In the genomic region with DNA sequence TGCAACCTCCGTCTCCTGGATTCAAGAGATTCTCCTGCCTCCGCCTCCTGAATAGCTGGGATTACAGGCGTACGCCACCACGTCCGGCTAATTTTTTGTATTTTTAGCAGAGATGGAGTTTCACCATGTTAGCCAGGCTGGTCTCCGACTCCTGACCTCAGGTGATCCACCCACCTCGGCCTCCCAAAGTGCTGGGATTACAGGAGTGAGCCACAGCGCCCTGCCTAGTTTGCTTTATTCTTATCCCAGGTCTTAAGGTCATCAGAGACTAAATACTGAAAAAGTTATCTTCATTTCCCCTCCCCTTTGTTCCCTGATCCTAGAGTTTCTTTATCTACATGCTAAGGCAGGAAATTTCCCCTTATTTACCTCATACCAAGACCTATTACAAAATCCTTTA, we compare ENCODE assay signal across 12 cellular contexts. TPM values are rescaled to one million over a fixed set of nuclear protein-coding genes. Genes with fewer than 3 reads are reported as not detected.
DNase-seq lines count a peak whose midpoint lies in the region; TF ChIP-seq lines count a peak whose summit lies in the region.
"Not testable (repeated sequence)": the region's sequence is repeated elsewhere in the genome, so short reads cannot be mapped to it uniquely, and the experiment has no call there.
"Had no signal": no experiment of that assay in that cellular context is flagged by ENCODE, and none has a peak within 500 bp of the region (broad histone marks: within the 10 kb centered on the region; RNA-seq: fewer than 3 reads in every experiment).

No MANE protein-coding gene starts in this region.

- TF ChIP-seq CTCF in Caco-2 (IDR thresholded peaks at IDR 0.05; ENCODE audit: insufficient read depth in 1 of 2, low read depth in 1 of 2, low read length in 1 of 2, severe bottlenecking in 1 of 2, unreplicated experiment in 1 of 2); neural crest cell (conservative IDR thresholded peaks at IDR 0.05): not testable (repeated sequence)

- peaks cover 13% of the 10 kb centered on the region for H3K4me1 Mint-ChIP-seq in Caco-2 (ENCODE audit: low read depth, unreplicated experiment)
- peaks cover 46% of the 10 kb centered on the region for H3K4me1 Mint-ChIP-seq in neural crest cell

- peak; percentile 55 to 58 for DNase-seq in Caco-2
- DNase-seq in neural crest cell (ENCODE audit: low read depth, low spot score) = not testable (repeated sequence)

- H3K4me3 ChIP-seq in Caco-2 (ENCODE audit: low read depth, low read length) = not testable (repeated sequence)

- not testable (repeated sequence) for H3K27me3 Mint-ChIP-seq in Caco-2 (ENCODE audit: insufficient read depth, unreplicated experiment); neural crest cell (ENCODE audit: low read depth)

- BruUV-seq in Caco-2 (replicated peaks; lab: Mats Ljungman, UMichigan) = not testable (repeated sequence)

- not testable (repeated sequence) for H3K27ac Mint-ChIP-seq in Caco-2 (ENCODE audit: unreplicated experiment)
- H3K27ac Mint-ChIP-seq in neural crest cell (ENCODE audit: unreplicated experiment) = peak overlapping the region; percentile 36

- intact Hi-C loops in Caco-2 (cut with micrococcal nuclease; ENCODE audit: unreplicated experiment) = not testable (repeated sequence)

- not testable (repeated sequence) for H3K36me3 Mint-ChIP-seq in Caco-2 (ENCODE audit: insufficient read depth, unreplicated experiment); neural crest cell (ENCODE audit: low read depth)

- not testable (repeated sequence) for H3K9me3 Mint-ChIP-seq in Caco-2 (ENCODE audit: unreplicated experiment); neural crest cell

- H3K36me3 ChIP-seq in Caco-2 (ENCODE audit: control insufficient read depth, insufficient read depth, low read length) = not testable (repeated sequence)

- not testable (repeated sequence) for H3K9me3 ChIP-seq in Caco-2

- not testable (repeated sequence) for H3K4me3 Mint-ChIP-seq in Caco-2 (ENCODE audit: unreplicated experiment); neural crest cell

- not testable (repeated sequence) for H3K27me3 ChIP-seq in Caco-2 (replicated peaks; ENCODE audit: control insufficient read depth, insufficient read depth, low read length)

- CTCF ChIA-PET in Caco-2 (lab: Charles Lee) = interaction anchor here (0.7 kb wide), 1 partner anchor 216 kb away, joined by 3 read pairs; no protein-coding TSS in a partner anchor

- H3K4me1 ChIP-seq in Caco-2 = peaks cover 20% of the 10 kb centered on the region

- POLR2A ChIA-PET in Caco-2 (lab: Charles Lee) = interaction anchor here (0.6 kb wide), 1 partner anchor 528 kb away, joined by 6 read pairs; no protein-coding TSS in a partner anchor

RNA-seq across cellular contexts. Expression of a gene that starts 6.0 kb away (rescaled TPM):
- total RNA-seq in Caco-2 (2022) = not detected in 2 replicates
- total RNA-seq in neural crest cell = not detected in 2 replicates
- total RNA-seq: A172; A673; B cell; Calu3; CD4-positive, alpha-beta memory T cell; CD4-positive, alpha-beta T cell; CD4-positive, CD25-positive, alpha-beta regulatory T cell; CD8-positive, alpha-beta memory T cell; CD8-positive, alpha-beta T cell; Daoy had no signal

RNA-seq across cellular contexts. Expression of a gene that starts 10.4 kb away (rescaled TPM):
- total RNA-seq in Caco-2 (2022) (not detected in 2 replicates), neural crest cell (not detected in 2 replicates)
- total RNA-seq: A172; A673; B cell; Calu3; CD4-positive, alpha-beta memory T cell; CD4-positive, alpha-beta T cell; CD4-positive, CD25-positive, alpha-beta regulatory T cell; CD8-positive, alpha-beta memory T cell; CD8-positive, alpha-beta T cell; Daoy had no signal

RNA-seq across cellular contexts. Expression of a gene that starts 33.0 kb away (rescaled TPM):
- not detected in 2 replicates for total RNA-seq in Caco-2 (2022)
- total RNA-seq in neural crest cell = not detected in 2 replicates
- total RNA-seq: A172; A673; B cell; Calu3; CD4-positive, alpha-beta memory T cell; CD4-positive, alpha-beta T cell; CD4-positive, CD25-positive, alpha-beta regulatory T cell; CD8-positive, alpha-beta memory T cell; CD8-positive, alpha-beta T cell; Daoy had no signal

RNA-seq across cellular contexts. Expression of a gene that starts 36.8 kb away (rescaled TPM):
- total RNA-seq in Caco-2 (2022) = not detected in 2 replicates
- not detected in 2 replicates for total RNA-seq in neural crest cell
- total RNA-seq: A673; B cell; Calu3; CD4-positive, alpha-beta memory T cell; CD4-positive, alpha-beta T cell; CD4-positive, CD25-positive, alpha-beta regulatory T cell; CD8-positive, alpha-beta memory T cell; CD8-positive, alpha-beta T cell had no signal

RNA-seq across cellular contexts. Expression of a gene that starts 48.3 kb away (rescaled TPM):
- total RNA-seq in Caco-2 (2022) (not detected in 2 replicates), neural crest cell (not detected in 2 replicates)
- total RNA-seq: A673; B cell; Calu3; CD4-positive, alpha-beta memory T cell; CD4-positive, alpha-beta T cell; CD4-positive, CD25-positive, alpha-beta regulatory T cell; CD8-positive, alpha-beta memory T cell; CD8-positive, alpha-beta T cell had no signal
